24 cellular contexts compared by ENCODE assay signal in the genomic region with DNA sequence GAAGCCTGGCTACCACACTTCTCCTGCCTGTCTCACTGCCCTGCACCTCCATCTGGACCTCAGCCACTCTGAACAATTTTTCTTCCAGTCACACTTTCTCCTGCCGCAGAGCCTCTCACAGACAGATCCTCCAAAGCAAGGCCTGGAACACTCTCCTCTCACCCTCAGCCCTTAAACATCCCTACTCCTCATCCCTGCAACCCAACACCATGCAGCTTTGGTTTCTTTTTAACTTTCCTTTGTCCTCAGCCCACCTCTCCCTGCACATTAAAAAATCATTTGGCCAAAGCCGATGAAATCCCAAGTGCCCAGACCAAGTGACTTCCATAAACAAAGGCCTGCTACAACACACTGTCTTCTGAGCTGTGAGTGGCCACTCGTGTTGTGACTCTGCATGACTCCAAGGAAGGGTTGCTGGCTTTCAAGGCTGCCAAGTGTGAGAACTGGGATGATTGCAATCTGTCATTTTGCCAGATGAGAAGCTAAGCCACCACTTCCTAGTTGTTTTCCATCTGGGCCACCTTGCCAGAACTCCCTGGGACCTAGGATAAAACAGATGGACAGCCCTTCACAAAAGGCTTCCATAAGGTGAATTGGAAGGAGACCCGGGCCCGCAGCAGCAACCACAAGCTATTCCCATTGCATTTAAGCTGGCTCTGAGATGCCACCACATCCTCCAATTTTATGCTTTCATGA.
"Had no signal": no experiment of that assay in that cellular context is flagged by ENCODE, and none has a peak within 500 bp of the region (broad histone marks: within the 10 kb centered on the region; RNA-seq: fewer than 3 reads in every experiment).

No MANE protein-coding gene starts in this region.

- DNase-seq: activated CD4-positive, alpha-beta memory T cell treated with anti-CD3 and anti-CD28 coated beads for 36 hours; activated CD4-positive, alpha-beta T cell treated with anti-CD3 and anti-CD28 coated beads, Interleukin-2, amount 10 ng/mL, durations not matched to agents 7 days and 5 days; activated CD4-positive, CD25-positive, alpha-beta regulatory T cell; activated gamma-delta T cell; activated naive CD4-positive, alpha-beta T cell treated with anti-CD3 and anti-CD28 coated beads for 36 hours; activated T-cell treated with anti-CD3 and anti-CD28 coated beads for 4 hours; activated T-cell treated with anti-CD3 and anti-CD28 coated beads, Interleukin-2, amount 50 U/mL, for 48 hours; amygdala; Karpas-422; MM.1S; NCI-H146; NCI-H187 treated with DMSO at 0.1 percent for 48 hours; NCI-H2081 treated with DMSO at 0.1 percent for 48 hours; NCI-H345; NCI-H510A treated with DMSO at 0.1 percent for 48 hours; NCI-H69; PC-3; T-cell; T-helper 2 cell; T1000 had no signal

- H3K4me3 ChIP-seq: K562, SK-N-MC had no signal

- H3K27ac ChIP-seq: SK-N-MC, VCaP had no signal

- ATAC-seq: activated T-helper 17 cell treated with anti-CD3 and anti-CD28 coated beads, Interleukin-2, amount 50 U/mL, for 72 hours; K562; PC-3; T-cell had no signal
